In genomic region chr2:8767324-8767723, GRCh38 we compare ENCODE assay signal across 24 cellular contexts.
"Had no signal": no experiment of that assay in that cellular context is flagged by ENCODE, and none has a peak within 500 bp of the region (broad histone marks: within the 10 kb centered on the region; RNA-seq: fewer than 3 reads in every experiment).

No MANE protein-coding gene starts in this region.

- ATAC-seq: gastroesophageal sphincter; left cardiac atrium; lower lobe of right lung; sciatic nerve; stimulated activated memory B cell treated with anti-CD40 and anti-IgM and Interleukin-4, amounts not matched to agents 10 μg/mL and 1 μg/mL and 100 μg/mL, for 72 hours; WTC11 had no signal

- DNase-seq: activated CD8-positive, alpha-beta memory T cell treated with anti-CD3 and anti-CD28 coated beads for 24 hours; activated CD8-positive, alpha-beta memory T cell treated with anti-CD3 and anti-CD28 coated beads, Interleukin-2, amount 50 U/mL, for 4 hours; activated naive CD4-positive, alpha-beta T cell treated with anti-CD3 and anti-CD28 coated beads for 36 hours; activated naive CD8-positive, alpha-beta T cell treated with anti-CD3 and anti-CD28 coated beads, Interleukin-2, amount 10 ng/mL, durations not matched to agents 7 days and 5 days; activated T-cell treated with anti-CD3 and anti-CD28 coated beads, Interleukin-2, amount 50 U/mL, for 24 hours; amygdala; cerebellar nuclear complex; endodermal cell; esophagus squamous epithelium; head of caudate nucleus; left cardiac atrium; lower lobe of right lung; mesendoderm; naive B cell; nucleus accumbens; stimulated activated CD4-positive, alpha-beta T cell treated with anti-CD3 and anti-CD28 coated beads, Interleukin-15, amount 100 ng/mL, for 24 hours; T-helper 9 cell; transverse colon had no signal

- H3K27me3 ChIP-seq: esophagus squamous epithelium, gastroesophageal sphincter, transverse colon had no signal

- H3K27ac ChIP-seq: coronary artery, esophagus squamous epithelium, gastroesophageal sphincter, lower lobe of right lung, transverse colon had no signal

- H3K4me3 ChIP-seq: coronary artery, esophagus squamous epithelium, gastroesophageal sphincter, lower lobe of right lung, smooth muscle cell, transverse colon had no signal

- H3K9me3 ChIP-seq: esophagus squamous epithelium, gastroesophageal sphincter, lower lobe of right lung, transverse colon had no signal

- H3K4me1 ChIP-seq: esophagus squamous epithelium, lower lobe of right lung, transverse colon had no signal
